ENCODE assay signal across 8 cellular contexts in genomic region chr20:16801919-16802651, GRCh38. TPM values are rescaled to one million over a fixed set of nuclear protein-coding genes. Genes with fewer than 3 reads are reported as not detected.
DNase-seq lines count a peak whose midpoint lies in the region; ATAC-seq and TF ChIP-seq lines count a peak whose summit lies in the region.

No MANE protein-coding gene starts in this region.

- H2BK12ac ChIP-seq in mesenchymal stem cell (ENCODE audit: low read length in 2 of 2) = no peak overlapping the region

- no peak overlapping the region for H3K9ac ChIP-seq in mesenchymal stem cell (ENCODE audit: low read length)

- intact Hi-C loops in dorsolateral prefrontal cortex (cut with DNase I) = loop anchor here (1.0 to 10.0 kb wide), 2 partner anchors 423 to 630 kb away; partner anchors contain the start of gene PCSK2 (in 1 of the 2)

- H3K23ac ChIP-seq in mesenchymal stem cell (ENCODE audit: low read length in 2 of 2) = no peak overlapping the region

- H3K4me1 ChIP-seq in mesenchymal stem cell (ENCODE audit: control insufficient read depth, insufficient read depth, low read depth, low read length) = no peaks in the 10 kb centered on the region

- H3K18ac ChIP-seq in mesenchymal stem cell (ENCODE audit: low read depth in 1 of 2, low read length in 2 of 2) = no peak overlapping the region

- WGBS in mesenchymal stem cell = 61% methylated on average over 12 of the region's 15 CpGs

- TF ChIP-seq CTCF in dorsolateral prefrontal cortex (IDR thresholded peaks at IDR 0.05 in 54 of 56, conservative IDR thresholded peaks at IDR 0.05 in 2 of 56; ENCODE audit: low read depth in 1 of 56, partially characterized antibody in 56 of 56) = peak; percentile 77 to 98 (median 90)

- H2AK5ac ChIP-seq in mesenchymal stem cell (ENCODE audit: low read length, severe bottlenecking) = no peak overlapping the region

- H2BK5ac ChIP-seq in mesenchymal stem cell (ENCODE audit: low read depth, low read length, poor library complexity, severe bottlenecking) = no peak overlapping the region

- no peak overlapping the region for H3K4ac ChIP-seq in mesenchymal stem cell (ENCODE audit: low read depth in 1 of 2, low read length in 2 of 2)

- no peaks in the 10 kb centered on the region for H3K9me3 ChIP-seq in mesenchymal stem cell (ENCODE audit: control insufficient read depth, low read length)

- H3K4me2 ChIP-seq in mesenchymal stem cell (ENCODE audit: low read length, poor library complexity, severe bottlenecking) = no peak overlapping the region

- H3K27ac ChIP-seq in dorsolateral prefrontal cortex = peak overlapping the region in 2 of 59 donors; percentile 3 to 40
- no peak overlapping the region for H3K27ac ChIP-seq in mesenchymal stem cell (ENCODE audit: low read length, poor library complexity, severe bottlenecking)

- H3K4me3 ChIP-seq in dorsolateral prefrontal cortex (peak overlapping the region in 21 of 59 donors; percentile 1 to 40 (median 24)), mesenchymal stem cell (ENCODE audit: insufficient read depth in 1 of 2, low read depth in 1 of 2, low read length in 2 of 2) (no peak overlapping the region)

- no peak overlapping the region for H3K14ac ChIP-seq in mesenchymal stem cell (ENCODE audit: low read length in 2 of 2)

- H4K91ac ChIP-seq in mesenchymal stem cell (ENCODE audit: low read length) = no peak overlapping the region

- peak; percentile 33 to 61 for DNase-seq in activated CD4-positive, alpha-beta T cell treated with anti-CD3 and anti-CD28 coated beads for 24 hours (ENCODE audit: low read depth in 2 of 2)
- DNase-seq in activated CD4-positive, alpha-beta T cell treated with anti-CD3 and anti-CD28 coated beads for 1 hour = no peak
- DNase-seq in NCI-H2227 treated with DMSO at 0.1 percent for 48 hours (lab: John Stamatoyannopoulos, UW) = peak; percentile 77
- peak; percentile 79 for DNase-seq in activated CD4-positive, alpha-beta T cell treated with anti-CD3 and anti-CD28 coated beads for 48 hours
- DNase-seq in dorsolateral prefrontal cortex = peak; percentile 64 to 92 (median 76)
- DNase-seq in mesenchymal stem cell = peak; percentile 57
- DNase-seq in stimulated activated naive CD4-positive, alpha-beta T cell treated with Interleukin-2 at 50 U/mL for 16 hours (lab: John Stamatoyannopoulos, UW) = peak; percentile 13

- no peak overlapping the region for H2BK120ac ChIP-seq in mesenchymal stem cell (ENCODE audit: low read depth, low read length)

- ATAC-seq in HG03066 (IDR thresholded peaks at IDR 0.05; ENCODE audit: low read depth, unreplicated experiment) = peak; percentile 61

- H2AFZ ChIP-seq in mesenchymal stem cell (ENCODE audit: low read depth, low read length) = no peak overlapping the region

- no peak overlapping the region for H2BK15ac ChIP-seq in mesenchymal stem cell (ENCODE audit: low read depth, poor library complexity, severe bottlenecking)

- H4K8ac ChIP-seq in mesenchymal stem cell (ENCODE audit: low read length) = no peak overlapping the region

- no peaks in the 10 kb centered on the region for H3K79me1 ChIP-seq in mesenchymal stem cell (replicated peaks; ENCODE audit: low read length, poor library complexity, severe bottlenecking)

- H3K27me3 ChIP-seq in dorsolateral prefrontal cortex (peaks cover 0 to 58% (median 0%) of the 10 kb centered on the region in 45 donors), mesenchymal stem cell (ENCODE audit: control insufficient read depth in 1 of 2, insufficient read depth in 1 of 2, low read length in 2 of 2) (peaks cover 15 to 36% of the 10 kb centered on the region in 2 experiments)

- no peaks in the 10 kb centered on the region for H3K36me3 ChIP-seq in mesenchymal stem cell (ENCODE audit: control insufficient read depth in 1 of 2, insufficient read depth in 2 of 2, low read depth in 1 of 2, low read length in 2 of 2)

RNA-seq across cellular contexts. Expression of gene OTOR, which starts 53.9 kb away (rescaled TPM):
- total RNA-seq in dorsolateral prefrontal cortex = under 1 TPM in 1 of 120 experiments, not detected in 119; 0.84 TPM
- not detected for polyA plus RNA-seq in mesenchymal stem cell (2013, experiment 1 of 2)
- not detected for polyA plus RNA-seq in mesenchymal stem cell (2013, experiment 2 of 2)
